In genomic region chr11:120431633-120432032, GRCh38 we compare ENCODE assay signal across 7 cellular contexts.
DNase-seq lines count a peak whose midpoint lies in the region; ATAC-seq, FAIRE-seq and TF ChIP-seq lines count a peak whose summit lies in the region.

No MANE protein-coding gene starts in this region.

- H4K20me1 ChIP-seq in OCI-LY7 (ENCODE audit: insufficient read depth, low read length) = no peaks in the 10 kb centered on the region

- TF ChIP-seq CTCF in OCI-LY7 (conservative IDR thresholded peaks at IDR 0.05; ENCODE audit: low read length) (peak; percentile 60), retinal pigment epithelial cell (conservative IDR thresholded peaks at IDR 0.05; ENCODE audit: low read depth, low read length) (peak; percentile 37)

- H3K36me3 ChIP-seq in OCI-LY7 (ENCODE audit: insufficient read depth, low read length) = peaks cover 4% of the 10 kb centered on the region; the same call in 1 of the 2 replicates

- ATAC-seq in esophagus mucosa = peak; percentile 64
- ATAC-seq in HG03354 (IDR thresholded peaks at IDR 0.05; ENCODE audit: poor library complexity, severe bottlenecking, unreplicated experiment) = no peak

- intact Hi-C loops in OCI-LY7 (cut with micrococcal nuclease; ENCODE audit: unreplicated experiment) = no loop called here

- H3K9me2 ChIP-seq in OCI-LY7 (ENCODE audit: insufficient read depth, low read length) = no peaks in the 10 kb centered on the region

- no peak for TF ChIP-seq POLR2A in GM12891 (IDR thresholded peaks at IDR 0.05; ENCODE audit: low read depth, low read length)

- BruUV-seq in OCI-LY7 (replicated peaks; lab: Mats Ljungman, UMichigan) = no TSS peak

- CTCF ChIA-PET in OCI-LY7 (lab: Charles Lee; ENCODE audit: unreplicated experiment) = no interaction called here

- POLR2A ChIA-PET in OCI-LY7 (lab: Charles Lee) = no interaction called here

- H3K4me2 ChIP-seq in OCI-LY7 (ENCODE audit: low read length) = no peak overlapping the region

- DNase-seq in GM12891 (ENCODE audit: insufficient read length, low spot score) = no peak
- peak; percentile 5 for DNase-seq in OCI-LY7 (ENCODE audit: low spot score)
- peak; percentile 9 for DNase-seq in retinal pigment epithelial cell (ENCODE audit: low read depth)
- no peak for DNase-seq in NCI-H1694 treated with DMSO at 0.1 percent for 48 hours (lab: John Stamatoyannopoulos, UW)
- no peak for DNase-seq in cerebellar cortex (ENCODE audit: low spot score)

- no peaks in the 10 kb centered on the region for H3K79me2 ChIP-seq in OCI-LY7 (ENCODE audit: insufficient read depth, low read depth, low read length)

- H3K9me3 ChIP-seq in OCI-LY7 (ENCODE audit: low read length) = no peaks in the 10 kb centered on the region

- no peaks in the 10 kb centered on the region for H3K4me1 ChIP-seq in OCI-LY7 (ENCODE audit: insufficient read depth, low read length, poor library complexity, severe bottlenecking)

- peak; percentile 13 for FAIRE-seq in GM12891 (lab: Jason Lieb, UNC)

- H3K4me3 ChIP-seq in OCI-LY7 (ENCODE audit: low read depth, low read length, poor library complexity, severe bottlenecking) = no peak overlapping the region
- H3K4me3 ChIP-seq in retinal pigment epithelial cell (ENCODE audit: low read length) = no peak overlapping the region

- H2AFZ ChIP-seq in OCI-LY7 (ENCODE audit: low read length) = no peak overlapping the region

- no peak overlapping the region for H3K27ac ChIP-seq in OCI-LY7 (ENCODE audit: low read depth, low read length, poor library complexity, severe bottlenecking)

TF ChIP-seq in GM12891, 5 proteins besides CTCF, POLR2A, EP300 and RAD21:
- TF ChIP-seq PAX5 (IDR thresholded peaks at IDR 0.05; ENCODE audit: insufficient read depth, low read length, severe bottlenecking) (no peak), POLR2AphosphoS5 (IDR thresholded peaks at IDR 0.05; ENCODE audit: low read depth, low read length) (no peak), POU2F2 (IDR thresholded peaks at IDR 0.05; ENCODE audit: low read depth, low read length) (no peak), SPI1 (IDR thresholded peaks at IDR 0.05; ENCODE audit: low read depth, low read length) (no peak), TAF1 (IDR thresholded peaks at IDR 0.05; ENCODE audit: low read depth, low read length) (no peak)

Comparison
In these comparisons a context has a peak if more than half of its experiments do, and no peak if none do; other contexts are left out.
1. DNase-seq: peak in OCI-LY7 (single experiment) and retinal pigment epithelial cell (single experiment); none in GM12891 (single experiment), NCI-H1694 treated with DMSO at 0.1 percent for 48 hours (single experiment) and cerebellar cortex (single experiment).